9 cellular contexts compared by ENCODE assay signal in genomic region chr1:26289158-26290059, GRCh38. TPM values are rescaled to one million over a fixed set of nuclear protein-coding genes. Genes with fewer than 3 reads are reported as not detected.
A peak's percentile ranks its signal among the peaks of the same experiment; 100 is the strongest.
DNase-seq lines count a peak whose midpoint lies in the region; ATAC-seq, FAIRE-seq and TF ChIP-seq lines count a peak whose summit lies in the region.
"Had no signal": no experiment of that assay in that cellular context is flagged by ENCODE, and none has a peak within 500 bp of the region (broad histone marks: within the 10 kb centered on the region; RNA-seq: fewer than 3 reads in every experiment).

No MANE protein-coding gene starts in this region.

- no peak for FAIRE-seq in HTR-8/SVneo (lab: Jason Lieb, UNC)

- H3K36me3 Mint-ChIP-seq in activated CD4-positive, alpha-beta T cell treated with anti-CD3 and anti-CD28 coated beads for 36 hours (ENCODE audit: low read depth), result peaks cover 16% of the 10 kb centered on the region
- peaks cover 2% of the 10 kb centered on the region for H3K36me3 Mint-ChIP-seq in activated naive CD8-positive, alpha-beta T cell
- no peaks in the 10 kb centered on the region for H3K36me3 Mint-ChIP-seq in natural killer cell

- H3K27me3 Mint-ChIP-seq in activated CD4-positive, alpha-beta T cell treated with anti-CD3 and anti-CD28 coated beads for 36 hours, result no peaks in the 10 kb centered on the region
- H3K27me3 Mint-ChIP-seq in activated naive CD8-positive, alpha-beta T cell, result no peaks in the 10 kb centered on the region
- H3K27me3 Mint-ChIP-seq in natural killer cell (ENCODE audit: low read depth in 2 of 2), result no peaks in the 10 kb centered on the region

- peaks cover 80% of the 10 kb centered on the region for H3K4me1 Mint-ChIP-seq in activated CD4-positive, alpha-beta T cell treated with anti-CD3 and anti-CD28 coated beads for 36 hours
- peaks cover 82% of the 10 kb centered on the region for H3K4me1 Mint-ChIP-seq in activated naive CD8-positive, alpha-beta T cell (ENCODE audit: low read depth)
- peaks cover 49 to 75% of the 10 kb centered on the region in 2 donors for H3K4me1 Mint-ChIP-seq in natural killer cell

- peak; percentile 6 for ATAC-seq in activated CD4-positive, alpha-beta T cell treated with anti-CD3 and anti-CD28 coated beads for 36 hours
- peak; percentile 5 to 37 (median 12) for ATAC-seq in natural killer cell
- ATAC-seq in GM19328 (IDR thresholded peaks at IDR 0.05; ENCODE audit: unreplicated experiment), result no peak

- H3K4me3 Mint-ChIP-seq in activated CD4-positive, alpha-beta T cell treated with anti-CD3 and anti-CD28 coated beads for 36 hours, result peak overlapping the region; percentile 6
- H3K4me3 Mint-ChIP-seq in activated naive CD8-positive, alpha-beta T cell, result peak overlapping the region; percentile 64
- peak overlapping the region; percentile 84 for H3K4me3 Mint-ChIP-seq in natural killer cell

- TF ChIP-seq CTCF in natural killer cell (IDR thresholded peaks at IDR 0.05), result no peak

- CTCF ChIA-PET in activated CD4-positive, alpha-beta T cell treated with anti-CD3 and anti-CD28 coated beads for 36 hours (lab: Charles Lee), result interaction anchor here (0.6 to 17.6 kb wide), 12 partner anchors 8 to 1933 kb away, joined by 3 to 399 read pairs (median 5); partner anchors contain the start of genes CD52, CEP85, SH3BGRL3 and UBXN11

- intact Hi-C loops in activated CD4-positive, alpha-beta T cell treated with anti-CD3 and anti-CD28 coated beads for 36 hours (cut with DNase I, micrococcal nuclease), result no loop called here
- intact Hi-C loops in natural killer cell (cut with micrococcal nuclease), result no loop called here

- peak; percentile 62 for DNase-seq in activated CD4-positive, alpha-beta T cell treated with anti-CD3 and anti-CD28 coated beads for 36 hours
- DNase-seq in activated CD4-positive, alpha-beta T cell treated with anti-CD3 and anti-CD28 coated beads for 1 hour, result no peak
- DNase-seq in KG1 (lab: John Stamatoyannopoulos, UW) (peak; percentile 87), natural killer cell (no peak), DMS114 treated with DMSO at 0.1 percent for 48 hours (lab: John Stamatoyannopoulos, UW; ENCODE audit: unreplicated experiment) (no peak), HTR-8/SVneo (ENCODE audit: insufficient read length, low spot score) (no peak)

- POLR2A ChIA-PET in activated CD4-positive, alpha-beta T cell treated with anti-CD3 and anti-CD28 coated beads for 36 hours (lab: Charles Lee), result interaction anchor here (0.6 to 2.3 kb wide), 7 partner anchors 10 to 128 kb away, joined by 3 to 7 read pairs (median 6); partner anchors contain the start of genes CD52 and SH3BGRL3

- H3K27ac Mint-ChIP-seq in activated CD4-positive, alpha-beta T cell treated with anti-CD3 and anti-CD28 coated beads for 36 hours, result peak overlapping the region; percentile 96
- H3K27ac Mint-ChIP-seq in activated naive CD8-positive, alpha-beta T cell, result peak overlapping the region; percentile 94
- H3K27ac Mint-ChIP-seq in natural killer cell, result peak overlapping the region; percentile 86 to 96

- no peaks in the 10 kb centered on the region for H3K9me3 Mint-ChIP-seq in activated CD4-positive, alpha-beta T cell treated with anti-CD3 and anti-CD28 coated beads for 36 hours (ENCODE audit: low read depth)
- no peaks in the 10 kb centered on the region for H3K9me3 Mint-ChIP-seq in activated naive CD8-positive, alpha-beta T cell (ENCODE audit: low read depth)
- no peaks in the 10 kb centered on the region for H3K9me3 Mint-ChIP-seq in natural killer cell

RNA-seq across cellular contexts. Expression of gene SH3BGRL3, which starts 9.5 kb away (rescaled TPM):
- total RNA-seq in activated CD4-positive, alpha-beta T cell treated with anti-CD3 and anti-CD28 coated beads for 36 hours, result 100 to 1,000 TPM; 267 to 381 TPM
- 100 to 1,000 TPM; 396 to 488 (median 437) TPM for total RNA-seq in natural killer cell

RNA-seq across cellular contexts. Expression of gene UBXN11, which starts 17.0 kb away (rescaled TPM):
- total RNA-seq in activated CD4-positive, alpha-beta T cell treated with anti-CD3 and anti-CD28 coated beads for 36 hours, result 10 to 100 TPM; 19.4 to 22.2 TPM
- 10 to 100 TPM; 22.7 to 32.0 (median 31.7) TPM for total RNA-seq in natural killer cell

RNA-seq across cellular contexts. Expression of gene CD52, which starts 28.3 kb away (rescaled TPM):
- 100 to 1,000 TPM; 216 to 217 TPM for total RNA-seq in activated CD4-positive, alpha-beta T cell treated with anti-CD3 and anti-CD28 coated beads for 36 hours
- total RNA-seq in natural killer cell, result 100 to 1,000 TPM; 454 to 485 (median 482) TPM
- total RNA-seq: SK-MEL-5 had no signal

RNA-seq across cellular contexts. Expression of gene CEP85, which starts 55.4 kb away (rescaled TPM):
- 10 to 100 TPM; 31.1 to 31.9 TPM for total RNA-seq in activated CD4-positive, alpha-beta T cell treated with anti-CD3 and anti-CD28 coated beads for 36 hours
- 10 to 100 TPM; 13.0 to 20.4 (median 18.0) TPM for total RNA-seq in natural killer cell

Comparison
In these comparisons a context has a peak if more than half of its experiments do, and no peak if none do; other contexts are left out.
1. DNase-seq: peak in activated CD4-positive, alpha-beta T cell treated with anti-CD3 and anti-CD28 coated beads for 36 hours (single experiment) and KG1 (single experiment); none in activated CD4-positive, alpha-beta T cell treated with anti-CD3 and anti-CD28 coated beads for 1 hour (single experiment), natural killer cell (single experiment), DMS114 treated with DMSO at 0.1 percent for 48 hours (single experiment) and HTR-8/SVneo (single experiment).
2. H3K4me3 Mint-ChIP-seq: peak in every context shown above with its lines; median percentile 84 in natural killer cell; 64 in activated naive CD8-positive, alpha-beta T cell; 6 in activated CD4-positive, alpha-beta T cell treated with anti-CD3 and anti-CD28 coated beads for 36 hours.
3. Peak in every context shown above with its lines, with median percentiles within 50 percentile points of each other: H3K27ac Mint-ChIP-seq.